In genomic region chr10:101690461-101690860, GRCh38 we compare ENCODE assay signal across 14 cellular contexts. TPM values are rescaled to one million over a fixed set of nuclear protein-coding genes. Genes with fewer than 3 reads are reported as not detected.
A peak's percentile ranks its signal among the peaks of the same experiment; 100 is the strongest.
DNase-seq lines count a peak whose midpoint lies in the region; ATAC-seq and TF ChIP-seq lines count a peak whose summit lies in the region.
"Had no signal": no experiment of that assay in that cellular context is flagged by ENCODE, and none has a peak within 500 bp of the region (broad histone marks: within the 10 kb centered on the region; RNA-seq: fewer than 3 reads in every experiment).

No MANE protein-coding gene starts in this region.

- H3K36me3 ChIP-seq in CD8-positive, alpha-beta memory T cell (ENCODE audit: insufficient read depth, low read length), result no peaks in the 10 kb centered on the region
- H3K36me3 ChIP-seq in prostate gland, result no peaks in the 10 kb centered on the region

- peaks cover 53% of the 10 kb centered on the region for H3K4me1 ChIP-seq in CD8-positive, alpha-beta memory T cell (ENCODE audit: insufficient read depth, low read length)
- peaks cover 8% of the 10 kb centered on the region for H3K4me1 ChIP-seq in prostate gland (replicated peaks)

- peak overlapping the region in 6 of 8 donors; percentile 7 to 96 (median 56) for H3K27ac Mint-ChIP-seq in CD8-positive, alpha-beta memory T cell
- peak overlapping the region in 7 of 10 donors; percentile 24 to 98 (median 68) for H3K27ac Mint-ChIP-seq in naive thymus-derived CD8-positive, alpha-beta T cell

- no peak for ATAC-seq in naive thymus-derived CD8-positive, alpha-beta T cell
- ATAC-seq: activated T-cell treated with anti-CD3 and anti-CD28 coated beads, Interleukin-2, amount 50 U/mL, for 72 hours had no signal

- WGBS in prostate gland, result 58% methylated on average over 7 of the region's 7 CpGs

- CTCF ChIA-PET in CD8-positive, alpha-beta memory T cell (lab: Charles Lee), result no interaction called here

- peaks cover 70 to 88% (median 80%) of the 10 kb centered on the region in 3 donors for H3K4me1 Mint-ChIP-seq in CD8-positive, alpha-beta memory T cell
- peaks cover 34 to 79% (median 77%) of the 10 kb centered on the region in 4 donors for H3K4me1 Mint-ChIP-seq in naive thymus-derived CD8-positive, alpha-beta T cell

- H3K36me3 Mint-ChIP-seq in CD8-positive, alpha-beta memory T cell, result peaks cover 0 to 48% (median 3%) of the 10 kb centered on the region in 3 donors
- H3K36me3 Mint-ChIP-seq in naive thymus-derived CD8-positive, alpha-beta T cell, result peaks cover 0 to 40% (median 2%) of the 10 kb centered on the region in 3 donors

- H3K27me3 ChIP-seq in CD8-positive, alpha-beta memory T cell (ENCODE audit: insufficient read depth, low read length, poor library complexity, severe bottlenecking), result no peaks in the 10 kb centered on the region
- H3K27me3 ChIP-seq in prostate gland (replicated peaks; ENCODE audit: insufficient read depth), result no peaks in the 10 kb centered on the region
- H3K27me3 ChIP-seq: SJSA1 had no signal

- no peak for DNase-seq in CD8-positive, alpha-beta memory T cell
- DNase-seq in LHCN-M2 (ENCODE audit: low read depth), result peak; percentile 6
- peak; percentile 27 for DNase-seq in choroid plexus epithelial cell (ENCODE audit: low read depth)
- DNase-seq in naive thymus-derived CD8-positive, alpha-beta T cell, result no peak
- no peak for DNase-seq in prostate gland (ENCODE audit: low spot score)
- DNase-seq in DMS153 (lab: John Stamatoyannopoulos, UW), result no peak
- DNase-seq in dedifferentiated amniotic fluid mesenchymal stem cell (ENCODE audit: extremely low spot score), result no peak
- DNase-seq in HUDEP-2 (lab: John Stamatoyannopoulos, UW; ENCODE audit: unreplicated experiment in 76 of 76), result no peak
- DNase-seq: activated T-cell treated with anti-CD3 and anti-CD28 coated beads, Interleukin-2, amount 50 U/mL, for 72 hours; AML-193; NCI-H1694 treated with DMSO at 0.1 percent for 48 hours; T-helper 9 cell had no signal

- no peak for TF ChIP-seq POLR2A in prostate gland (IDR thresholded peaks at IDR 0.05)

- H3K4me3 Mint-ChIP-seq in CD8-positive, alpha-beta memory T cell, result peak overlapping the region in 1 of 7 donors; percentile 14
- H3K4me3 Mint-ChIP-seq in naive thymus-derived CD8-positive, alpha-beta T cell, result peak overlapping the region in 1 of 10 donors; percentile 45

- H3K9me3 Mint-ChIP-seq in CD8-positive, alpha-beta memory T cell, result no peaks in the 10 kb centered on the region
- H3K9me3 Mint-ChIP-seq in naive thymus-derived CD8-positive, alpha-beta T cell, result peaks cover 0 to 2% (median 0%) of the 10 kb centered on the region in 9 donors
- H3K9me3 Mint-ChIP-seq: activated T-cell treated with anti-CD3 and anti-CD28 coated beads, Interleukin-2, amount 50 U/mL, for 72 hours had no signal

- POLR2A ChIA-PET in CD8-positive, alpha-beta memory T cell (lab: Charles Lee), result interaction anchor here (0.5 kb wide), 1 partner anchor 64 kb away, joined by 3 read pairs; no protein-coding TSS in a partner anchor
- POLR2A ChIA-PET in naive thymus-derived CD8-positive, alpha-beta T cell (lab: Charles Lee), result interaction anchor here (0.9 kb wide), 1 partner anchor 12 kb away, joined by 3 read pairs; no protein-coding TSS in a partner anchor

- H3K27me3 Mint-ChIP-seq in CD8-positive, alpha-beta memory T cell, result no peaks in the 10 kb centered on the region
- H3K27me3 Mint-ChIP-seq in naive thymus-derived CD8-positive, alpha-beta T cell, result no peaks in the 10 kb centered on the region

- H3K4me3 ChIP-seq in CD8-positive, alpha-beta memory T cell (ENCODE audit: low read length), result no peak overlapping the region
- H3K4me3 ChIP-seq in choroid plexus epithelial cell (ENCODE audit: low read depth, low read length) (no peak overlapping the region), prostate gland (no peak overlapping the region)
- H3K4me3 ChIP-seq: SJSA1 had no signal

- TF ChIP-seq CTCF in choroid plexus epithelial cell (conservative IDR thresholded peaks at IDR 0.05; ENCODE audit: low read depth, low read length) (no peak), prostate gland (IDR thresholded peaks at IDR 0.05) (no peak)

- intact Hi-C loops in prostate gland (cut with DNase I), result loop anchor here (10.0 kb wide), 2 partner anchors 86 to 696 kb away; partner anchors contain the start of gene LZTS2

- H3K27ac ChIP-seq in CD8-positive, alpha-beta memory T cell (ENCODE audit: low read depth, low read length), result no peak overlapping the region
- no peak overlapping the region for H3K27ac ChIP-seq in prostate gland
- H3K27ac ChIP-seq: epithelial cell of prostate, SJSA1 had no signal

- no peaks in the 10 kb centered on the region for H3K9me3 ChIP-seq in CD8-positive, alpha-beta memory T cell (ENCODE audit: low read length)
- no peaks in the 10 kb centered on the region for H3K9me3 ChIP-seq in prostate gland
- H3K9me3 ChIP-seq: SJSA1 had no signal

RNA-seq across cellular contexts. Expression of gene FBXW4, which starts 4.5 kb away (rescaled TPM):
- total RNA-seq in CD8-positive, alpha-beta memory T cell, result 10 to 100 TPM; 44.2 to 54.4 TPM
- polyA plus RNA-seq in CD8-positive, alpha-beta memory T cell, result 13.1 TPM
- 15.5 and 23.1 TPM in 2 replicates for total RNA-seq in LHCN-M2 (2014; rRNA removed)
- polyA plus RNA-seq in LHCN-M2 (2012), result 37.9 TPM
- total RNA-seq in naive thymus-derived CD8-positive, alpha-beta T cell, result 100 to 1,000 TPM in 1 of 2 experiments, 10 to 100 TPM in 1; 91.2 to 106 TPM
- polyA plus RNA-seq in naive thymus-derived CD8-positive, alpha-beta T cell, result 10 to 100 TPM in 1 of 3 donors, 1 to 10 TPM in 2; 6.1 to 13.1 (median 6.5) TPM
- total RNA-seq in prostate gland, result 10 to 100 TPM; 61.3 to 92.2 TPM

Comparison
In these comparisons a context has a peak if more than half of its experiments do, and no peak if none do; other contexts are left out.
1. DNase-seq: peak in LHCN-M2 (single experiment) and choroid plexus epithelial cell (single experiment); none in CD8-positive, alpha-beta memory T cell (0 of 5), naive thymus-derived CD8-positive, alpha-beta T cell (0 of 10), prostate gland (single experiment), DMS153 (single experiment), dedifferentiated amniotic fluid mesenchymal stem cell (single experiment) and HUDEP-2 (0 of 76).